15 cellular contexts compared by ENCODE assay signal in the genomic region with DNA sequence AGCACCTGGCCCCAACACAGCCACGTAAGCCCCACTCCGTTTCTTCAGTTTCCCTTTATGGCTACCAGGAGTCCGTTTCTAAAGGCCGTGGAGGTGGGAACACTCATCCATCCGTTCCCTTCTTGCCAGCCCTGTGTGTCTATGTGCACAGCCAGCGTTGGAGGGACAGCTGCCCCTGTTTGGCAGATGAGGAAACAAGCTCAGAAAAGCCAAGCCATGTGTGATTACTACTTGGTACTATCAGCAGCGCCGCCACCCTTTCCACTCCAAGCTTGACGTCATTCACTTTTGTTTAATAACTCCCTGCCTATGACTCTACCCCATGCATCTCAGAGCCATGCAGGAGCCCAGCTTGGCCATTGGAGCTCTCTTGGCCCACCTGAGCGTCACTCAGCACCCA. TPM values are rescaled to one million over a fixed set of nuclear protein-coding genes. Genes with fewer than 3 reads are reported as not detected.
DNase-seq lines count a peak whose midpoint lies in the region; ATAC-seq and TF ChIP-seq lines count a peak whose summit lies in the region.
"Had no signal": no experiment of that assay in that cellular context is flagged by ENCODE, and none has a peak within 500 bp of the region (broad histone marks: within the 10 kb centered on the region; RNA-seq: fewer than 3 reads in every experiment).

No MANE protein-coding gene starts in this region.

- H3K4me3 Mint-ChIP-seq in activated naive CD4-positive, alpha-beta T cell treated with anti-CD3 and anti-CD28 coated beads, Interleukin-2, amount 50 U/mL, for 24 hours, result peak overlapping the region; percentile 97
- H3K4me3 Mint-ChIP-seq in activated B cell treated with CpG ODN at 0.5 μM for 24 hours (no peak overlapping the region), glutamatergic neuron (ENCODE audit: unreplicated experiment) (peak overlapping the region; percentile 28)

- CTCF ChIA-PET in activated B cell treated with CpG ODN at 0.5 μM for 24 hours (lab: Charles Lee), result interaction anchor here (0.9 kb wide), 1 partner anchor 69 kb away, joined by 4 read pairs; no protein-coding TSS in a partner anchor

- no peaks in the 10 kb centered on the region for H3K9me3 Mint-ChIP-seq in activated naive CD4-positive, alpha-beta T cell treated with anti-CD3 and anti-CD28 coated beads, Interleukin-2, amount 50 U/mL, for 24 hours
- H3K9me3 Mint-ChIP-seq in activated B cell treated with CpG ODN at 0.5 μM for 24 hours (no peaks in the 10 kb centered on the region), glutamatergic neuron (ENCODE audit: unreplicated experiment) (peaks cover 22% of the 10 kb centered on the region)
- H3K9me3 Mint-ChIP-seq: activated T-cell treated with anti-CD3 and anti-CD28 coated beads, Interleukin-2, amount 50 U/mL, for 4 hours had no signal

- TF ChIP-seq CTCF in activated B cell treated with CpG ODN at 0.5 μM for 24 hours (IDR thresholded peaks at IDR 0.05) (no peak), glutamatergic neuron (IDR thresholded peaks at IDR 0.05; ENCODE audit: partially characterized antibody, unreplicated experiment) (no peak)

- intact Hi-C loops in activated B cell treated with CpG ODN at 0.5 μM for 24 hours (cut with micrococcal nuclease), result loop anchor here (10.0 kb wide), 1 partner anchor 770 kb away; a partner anchor contains a TSS

- DNase-seq in activated naive CD4-positive, alpha-beta T cell (lab: John Stamatoyannopoulos, UW), result no peak
- DNase-seq in activated B cell treated with CpG ODN at 0.5 μM for 24 hours, result no peak
- peak; percentile 7 for DNase-seq in glutamatergic neuron
- DNase-seq in foreskin melanocyte, result no peak
- no peak for DNase-seq in SKM-1 treated with dmso at 0.1 percent for 144 hours (lab: John Stamatoyannopoulos, UW; ENCODE audit: unreplicated experiment)
- no peak for DNase-seq in NCI-H1694 (lab: John Stamatoyannopoulos, UW)
- DNase-seq: activated CD4-positive, CD25-positive, alpha-beta regulatory T cell; activated T-cell treated with anti-CD3 and anti-CD28 coated beads, Interleukin-2, amount 50 U/mL, for 4 hours; DMS 273 treated with DMSO at 0.1 percent for 48 hours; esophagus squamous epithelium; NCI-H526 treated with DMSO at 0.1 percent for 48 hours; PC-3; retina had no signal

- H3K27me3 Mint-ChIP-seq in activated naive CD4-positive, alpha-beta T cell treated with anti-CD3 and anti-CD28 coated beads, Interleukin-2, amount 50 U/mL, for 24 hours, result no peaks in the 10 kb centered on the region
- no peaks in the 10 kb centered on the region for H3K27me3 Mint-ChIP-seq in activated B cell treated with CpG ODN at 0.5 μM for 24 hours
- H3K27me3 Mint-ChIP-seq in glutamatergic neuron (ENCODE audit: unreplicated experiment), result peaks cover 14% of the 10 kb centered on the region

- peaks cover 12% of the 10 kb centered on the region for H3K36me3 Mint-ChIP-seq in activated naive CD4-positive, alpha-beta T cell treated with anti-CD3 and anti-CD28 coated beads, Interleukin-2, amount 50 U/mL, for 24 hours
- H3K36me3 Mint-ChIP-seq in activated B cell treated with CpG ODN at 0.5 μM for 24 hours (ENCODE audit: low read depth) (peaks cover 15% of the 10 kb centered on the region), glutamatergic neuron (ENCODE audit: unreplicated experiment) (no peaks in the 10 kb centered on the region)

- ATAC-seq in activated B cell treated with CpG ODN at 0.5 μM for 24 hours (ENCODE audit: low read depth) (no peak), GM18511 (IDR thresholded peaks at IDR 0.05; ENCODE audit: unreplicated experiment) (no peak)
- ATAC-seq: activated T-cell treated with anti-CD3 and anti-CD28 coated beads, Interleukin-2, amount 50 U/mL, for 4 hours; PC-3 had no signal

- POLR2A ChIA-PET in activated B cell treated with CpG ODN at 0.5 μM for 24 hours (lab: Charles Lee), result interaction anchor here (0.8 to 1.2 kb wide), 2 partner anchors 44 to 90 kb away, joined by 3 to 5 read pairs; no protein-coding TSS in a partner anchor

- peaks cover 17% of the 10 kb centered on the region for H3K4me1 Mint-ChIP-seq in activated naive CD4-positive, alpha-beta T cell treated with anti-CD3 and anti-CD28 coated beads, Interleukin-2, amount 50 U/mL, for 24 hours
- H3K4me1 Mint-ChIP-seq in activated B cell treated with CpG ODN at 0.5 μM for 24 hours (peaks cover 22% of the 10 kb centered on the region), glutamatergic neuron (ENCODE audit: low read depth, unreplicated experiment) (peaks cover 40% of the 10 kb centered on the region)

- no peak overlapping the region for H3K27ac Mint-ChIP-seq in activated naive CD4-positive, alpha-beta T cell treated with anti-CD3 and anti-CD28 coated beads, Interleukin-2, amount 50 U/mL, for 24 hours
- H3K27ac Mint-ChIP-seq in activated B cell treated with CpG ODN at 0.5 μM for 24 hours, result peak overlapping the region; percentile 65
- H3K27ac Mint-ChIP-seq in glutamatergic neuron (ENCODE audit: unreplicated experiment), result no peak overlapping the region

RNA-seq across cellular contexts. Expression of a gene that starts 3.5 kb away (rescaled TPM):
- 25.1 and 40.6 TPM in 2 replicates for total RNA-seq in activated B cell treated with CpG ODN at 0.5 μM for 24 hours
- total RNA-seq in glutamatergic neuron (ENCODE audit: unreplicated experiment), result 57.9 TPM
